Comparison of ENCODE assay signal across 28 cellular contexts in the genomic region with DNA sequence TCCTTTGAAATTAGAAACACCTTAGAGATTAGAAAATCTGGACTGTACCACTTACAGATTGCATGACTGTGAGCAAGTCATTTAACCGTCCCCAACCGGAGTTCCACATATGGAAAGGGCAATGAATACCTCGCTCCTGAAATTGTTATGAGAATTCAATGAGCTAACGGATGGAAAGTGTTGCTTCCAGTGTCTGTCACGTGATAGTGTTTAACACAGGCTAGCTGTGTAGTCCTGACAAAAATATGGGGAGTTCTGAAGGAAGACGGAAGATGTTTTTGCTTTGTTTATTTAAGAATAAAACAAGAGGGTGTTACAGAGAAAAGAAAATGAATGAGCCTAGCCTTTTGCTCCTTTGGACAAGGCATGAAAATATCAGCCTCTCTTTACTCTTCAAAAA.
"Had no signal": no experiment of that assay in that cellular context is flagged by ENCODE, and none has a peak within 500 bp of the region (broad histone marks: within the 10 kb centered on the region; RNA-seq: fewer than 3 reads in every experiment).

No MANE protein-coding gene starts in this region.

- ATAC-seq: effector memory CD8-positive, alpha-beta T cell; esophagus mucosa; foreskin keratinocyte; gastrocnemius medialis; gastroesophageal sphincter; heart right ventricle had no signal

- DNase-seq: colonic mucosa; cortex of kidney; dermis blood vessel endothelial cell; dorsolateral prefrontal cortex; effector CD4-positive, alpha-beta T cell; effector CD8-positive, alpha-beta T cell; effector memory CD4-positive, alpha-beta T cell; effector memory CD8-positive, alpha-beta T cell; endodermal cell; erythroblast; esophagus squamous epithelium; foreskin fibroblast; foreskin keratinocyte; foreskin melanocyte; gastrocnemius medialis; head of caudate nucleus; heart left ventricle; heart right ventricle had no signal

- H3K4me3 Mint-ChIP-seq: dendritic cell treated with granulocyte-macrophage colony-stimulating factor and Interleukin-4, amounts not matched to agents 40 ng/mL and 50 ng/mL, for 4 days; effector memory CD8-positive, alpha-beta T cell; endodermal cell had no signal

- H3K4me1 ChIP-seq: colonic mucosa, esophagus squamous epithelium, foreskin keratinocyte, gastrocnemius medialis had no signal

- H3K27ac ChIP-seq: colonic mucosa, coronary artery, dorsolateral prefrontal cortex, epithelial cell of prostate, esophagus muscularis mucosa, esophagus squamous epithelium, foreskin keratinocyte, gastrocnemius medialis, gastroesophageal sphincter, heart left ventricle, heart right ventricle had no signal

- H3K27ac Mint-ChIP-seq: dendritic cell treated with granulocyte-macrophage colony-stimulating factor and Interleukin-4, amounts not matched to agents 40 ng/mL and 50 ng/mL, for 4 days; effector memory CD8-positive, alpha-beta T cell; endodermal cell had no signal

- H3K4me3 ChIP-seq: colonic mucosa, coronary artery, dorsolateral prefrontal cortex, esophagus muscularis mucosa, esophagus squamous epithelium, gastrocnemius medialis, gastroesophageal sphincter, heart left ventricle, heart right ventricle had no signal

- H3K27me3 Mint-ChIP-seq: dendritic cell treated with granulocyte-macrophage colony-stimulating factor and Interleukin-4, amounts not matched to agents 40 ng/mL and 50 ng/mL, for 4 days; effector memory CD8-positive, alpha-beta T cell had no signal

- H3K9me3 Mint-ChIP-seq: dendritic cell treated with granulocyte-macrophage colony-stimulating factor and Interleukin-4, amounts not matched to agents 40 ng/mL and 50 ng/mL, for 4 days; endodermal cell had no signal

- H3K9me3 ChIP-seq: colonic mucosa, esophagus muscularis mucosa, esophagus squamous epithelium, gastrocnemius medialis, gastroesophageal sphincter had no signal

- FAIRE-seq: colon, endometrium, endothelial cell of umbilical vein, frontal cortex had no signal

- H3K36me3 ChIP-seq: colonic mucosa, esophagus muscularis mucosa, esophagus squamous epithelium, gastrocnemius medialis, gastroesophageal sphincter, heart left ventricle, heart right ventricle had no signal

- H3K27me3 ChIP-seq: colonic mucosa, dorsolateral prefrontal cortex, esophagus muscularis mucosa, esophagus squamous epithelium, foreskin keratinocyte, gastrocnemius medialis, gastroesophageal sphincter, heart left ventricle, heart right ventricle had no signal
